Comparison of ENCODE assay signal across 8 cellular contexts in genomic region chr7:47253650-47254080, GRCh38.
DNase-seq lines count a peak whose midpoint lies in the region; ATAC-seq, FAIRE-seq and TF ChIP-seq lines count a peak whose summit lies in the region.

No MANE protein-coding gene starts in this region.

- H3K27ac ChIP-seq in PC-3 (ENCODE audit: low read length) (no peak overlapping the region; the same call in 1 of the 2 replicates), HepG2 (ENCODE audit: extremely low read length, insufficient read depth, low read length) (no peak overlapping the region), stomach smooth muscle (ENCODE audit: low read length) (peak overlapping the region; percentile 67)

- no peak for TF ChIP-seq EP300 in HepG2 (IDR thresholded peaks at IDR 0.05; ENCODE audit: low read depth in 2 of 2, low read length in 2 of 2)
- TF ChIP-seq EP300 in HepG2 (CRISPR knock-in tag; IDR thresholded peaks at IDR 0.05; ENCODE audit: borderline replicate concordance), result no peak

- POLR2A ChIA-PET in PC-3 (lab: Charles Lee; ENCODE audit: unreplicated experiment) (interaction anchor here (0.6 kb wide), 1 partner anchor 833 kb away, joined by 3 read pairs; no protein-coding TSS in a partner anchor), HepG2 (lab: Yijun Ruan, JAX) (no interaction called here)

- peak overlapping the region; percentile 51 for H3K27ac Mint-ChIP-seq in dendritic cell treated with granulocyte-macrophage colony-stimulating factor and Interleukin-4, amounts not matched to agents 40 ng/mL and 50 ng/mL, for 4 days

- H3K4me1 ChIP-seq in PC-3 (ENCODE audit: insufficient read depth, low read length) (peaks cover 13% of the 10 kb centered on the region), HepG2 (ENCODE audit: insufficient read depth, low read length) (peaks cover 15% of the 10 kb centered on the region; the same call in 1 of the 2 replicates), stomach smooth muscle (ENCODE audit: control insufficient read depth, insufficient read depth, low read length) (peaks cover 13% of the 10 kb centered on the region)

- in situ Hi-C loops in HepG2 (cut with HindIII; ENCODE audit: extremely low pct_ligation_motif_present, low pct_unique_long_range_greater_than_20kb), result loop anchor here (25.0 kb wide), 1 partner anchor 859 kb away; no protein-coding TSS in a partner anchor

- H3K79me2 ChIP-seq in PC-3 (ENCODE audit: low read length) (no peaks in the 10 kb centered on the region), HepG2 (ENCODE audit: insufficient read depth, low read length) (no peaks in the 10 kb centered on the region)

- no peak for TF ChIP-seq POLR2A in HepG2 (IDR thresholded peaks at IDR 0.05; ENCODE audit: insufficient read depth in 1 of 2, low read depth in 2 of 2, low read length in 2 of 2)

- intact Hi-C loops in PC-3 (cut with micrococcal nuclease) (loop anchor here (2.0 to 5.0 kb wide), 2 partner anchors 1331 to 1363 kb away; partner anchors contain the start of gene IGFBP3), HepG2 (cut with micrococcal nuclease; ENCODE audit: unreplicated experiment) (no loop called here)
- intact Hi-C loops in dendritic cell treated with granulocyte-macrophage colony-stimulating factor and Interleukin-4, amounts not matched to agents 40 ng/mL and 50 ng/mL, for 4 days (cut with micrococcal nuclease), result loop anchor here (2.0 to 5.0 kb wide), 2 partner anchors 1049 to 1335 kb away; no protein-coding TSS in a partner anchor

- no peaks in the 10 kb centered on the region for H3F3A ChIP-seq in PC-3 (ENCODE audit: low read length, unreplicated experiment)

- H3K27me3 ChIP-seq in PC-3 (ENCODE audit: low read length) (no peaks in the 10 kb centered on the region), HepG2 (ENCODE audit: control insufficient read depth in 1 of 2, insufficient read depth in 2 of 2, low read length in 2 of 2) (peaks cover 0 to 30% of the 10 kb centered on the region in 2 experiments), stomach smooth muscle (ENCODE audit: control insufficient read depth in 1 of 2, insufficient read depth in 2 of 2, low read length in 2 of 2) (no peaks in the 10 kb centered on the region)

- H3K36me3 ChIP-seq in PC-3 (ENCODE audit: low read depth, low read length) (no peaks in the 10 kb centered on the region), HepG2 (replicated peaks in 1 of 2; ENCODE audit: control insufficient read depth in 1 of 2, insufficient read depth in 2 of 2, low read length in 2 of 2) (no peaks in the 10 kb centered on the region), stomach smooth muscle (ENCODE audit: control insufficient read depth in 2 of 2, insufficient read depth in 2 of 2, low read length in 2 of 2) (no peaks in the 10 kb centered on the region)

- peak; percentile 17 for DNase-seq in 8988T
- peak; percentile 41 for DNase-seq in PC-3
- no peak for DNase-seq in HepG2 (ENCODE audit: low spot score)
- no peak for DNase-seq in KG1 (lab: John Stamatoyannopoulos, UW)

- FAIRE-seq in HepG2 (lab: Jason Lieb, UNC), result no peak

- H2AFZ ChIP-seq in PC-3 (ENCODE audit: low read length) (peak overlapping the region; percentile 93), HepG2 (ENCODE audit: low read length) (peak overlapping the region; percentile 33)

- BruUV-seq in PC-3 (replicated peaks; lab: Mats Ljungman, UMichigan) (no TSS peak), HepG2 (replicated peaks; lab: Mats Ljungman, UMichigan) (no TSS peak)

- H3K9me2 ChIP-seq in PC-3 (replicated peaks; ENCODE audit: low read length), result no peaks in the 10 kb centered on the region

- H4K20me1 ChIP-seq in PC-3 (ENCODE audit: low read length) (no peaks in the 10 kb centered on the region), HepG2 (ENCODE audit: insufficient read depth, low read length) (no peaks in the 10 kb centered on the region)

- ATAC-seq in GM18502 (IDR thresholded peaks at IDR 0.05; ENCODE audit: poor library complexity, unreplicated experiment) (peak; percentile 33), HG02943 (IDR thresholded peaks at IDR 0.05; ENCODE audit: low read depth, unreplicated experiment) (peak; percentile 51), PC-3 (peak; percentile 82), HepG2 (peak; percentile 74)

- peaks cover 15% of the 10 kb centered on the region for H3K27me3 Mint-ChIP-seq in dendritic cell treated with granulocyte-macrophage colony-stimulating factor and Interleukin-4, amounts not matched to agents 40 ng/mL and 50 ng/mL, for 4 days

- peak overlapping the region; percentile 53; the same call in 1 of the 2 replicates for H3K9ac ChIP-seq in PC-3 (ENCODE audit: low read length)
- H3K9ac ChIP-seq in HepG2 (ENCODE audit: insufficient read depth, low read depth, low read length), result no peak overlapping the region
- peak overlapping the region; percentile 74 to 76 for H3K9ac ChIP-seq in stomach smooth muscle (ENCODE audit: low read length in 2 of 2)

- H3K4me3 Mint-ChIP-seq in dendritic cell treated with granulocyte-macrophage colony-stimulating factor and Interleukin-4, amounts not matched to agents 40 ng/mL and 50 ng/mL, for 4 days, result peak overlapping the region; percentile 74

- peak overlapping the region; percentile 79 for H3K4me3 ChIP-seq in PC-3 (ENCODE audit: low read length)
- peak overlapping the region; percentile 51 to 73 (median 58) for H3K4me3 ChIP-seq in HepG2 (replicated peaks in 1 of 3; ENCODE audit: insufficient read depth in 1 of 3, low read depth in 2 of 3, low read length in 3 of 3)
- H3K4me3 ChIP-seq in stomach smooth muscle (ENCODE audit: low read length in 2 of 2), result peak overlapping the region; percentile 74 to 75

- peaks cover 21% of the 10 kb centered on the region for H3K4me1 Mint-ChIP-seq in dendritic cell treated with granulocyte-macrophage colony-stimulating factor and Interleukin-4, amounts not matched to agents 40 ng/mL and 50 ng/mL, for 4 days (ENCODE audit: low read depth)

- H3K36me3 Mint-ChIP-seq in dendritic cell treated with granulocyte-macrophage colony-stimulating factor and Interleukin-4, amounts not matched to agents 40 ng/mL and 50 ng/mL, for 4 days (ENCODE audit: low read depth), result no peaks in the 10 kb centered on the region

- CTCF ChIA-PET in PC-3 (lab: Charles Lee) (interaction anchor here (0.6 to 1.7 kb wide), 3 partner anchors 8 to 1384 kb away, joined by 4 read pairs; no protein-coding TSS in a partner anchor), HepG2 (lab: Yijun Ruan, JAX; ENCODE audit: low intra/inter-chr PET ratio, low total read pairs) (no interaction called here)

- 34% methylated on average over 8 of the region's 14 CpGs for WGBS in HepG2 (ENCODE audit: low lambda C conversion rate)

- no peak for TF ChIP-seq RAD21 in HepG2 (CRISPR knock-in tag; IDR thresholded peaks at IDR 0.05)

- TF ChIP-seq CTCF in PC-3 (conservative IDR thresholded peaks at IDR 0.05; ENCODE audit: low read depth, low read length) (no peak), HepG2 (CRISPR knock-in tag; IDR thresholded peaks at IDR 0.05) (no peak)

- H3K9me3 ChIP-seq in PC-3 (ENCODE audit: low read length) (no peaks in the 10 kb centered on the region), HepG2 (ENCODE audit: low read length) (no peaks in the 10 kb centered on the region), stomach smooth muscle (ENCODE audit: control insufficient read depth in 2 of 2, low read length in 2 of 2) (no peaks in the 10 kb centered on the region)

- peak overlapping the region; percentile 97 for H3K4me2 ChIP-seq in PC-3 (ENCODE audit: low read length)
- peak overlapping the region; percentile 93 for H3K4me2 ChIP-seq in HepG2 (ENCODE audit: low read depth, low read length)

- no peaks in the 10 kb centered on the region for H3K9me3 Mint-ChIP-seq in dendritic cell treated with granulocyte-macrophage colony-stimulating factor and Interleukin-4, amounts not matched to agents 40 ng/mL and 50 ng/mL, for 4 days

TF ChIP-seq in HepG2, 621 proteins besides CTCF, POLR2A, EP300 and RAD21 (continues in another document):
- TF ChIP-seq HOXA3 (CRISPR knock-in tag; IDR thresholded peaks at IDR 0.05) (no peak), DPF2 (CRISPR knock-in tag; IDR thresholded peaks at IDR 0.05; ENCODE audit: borderline replicate concordance, low read depth) (no peak), ZNF775 (CRISPR knock-in tag; IDR thresholded peaks at IDR 0.05; ENCODE audit: borderline replicate concordance) (no peak), JUND (CRISPR knock-in tag; IDR thresholded peaks at IDR 0.05) (peak; percentile 31; the same call in 1 of the 2 replicates), ATM (IDR thresholded peaks at IDR 0.05; ENCODE audit: borderline replicate concordance) (no peak), GTF3A (CRISPR knock-in tag; conservative IDR thresholded peaks at IDR 0.05) (no peak), XRCC5 (optimal IDR thresholded peaks at IDR 0.05; ENCODE audit: low read length) (peak; percentile 20), KLF12 (CRISPR knock-in tag; IDR thresholded peaks at IDR 0.05; ENCODE audit: borderline replicate concordance) (no peak), LCORL (IDR thresholded peaks at IDR 0.05) (no peak), LCORL (CRISPR knock-in tag; IDR thresholded peaks at IDR 0.05) (no peak), CSRNP2 (CRISPR knock-in tag; conservative IDR thresholded peaks at IDR 0.05; ENCODE audit: low read depth) (no peak), MAX (IDR thresholded peaks at IDR 0.05) (0 out of 2 replicates have a peak, but pooled peaks have one; percentile 6), ZBTB38 (CRISPR knock-in tag; IDR thresholded peaks at IDR 0.05) (0 out of 2 replicates have a peak, but pooled peaks have one; percentile 44), FOSL2 (CRISPR knock-in tag; IDR thresholded peaks at IDR 0.05) (peak; percentile 76), SALL1 (CRISPR knock-in tag; IDR thresholded peaks at IDR 0.05) (0 out of 2 replicates have a peak, but pooled peaks have one; percentile 33), ZNF557 (CRISPR knock-in tag; IDR thresholded peaks at IDR 0.05) (no peak), SP1 (IDR thresholded peaks at IDR 0.05) (no peak), SP1 (CRISPR knock-in tag; IDR thresholded peaks at IDR 0.05) (no peak)

Comparison
In these comparisons a context has a peak if more than half of its experiments do, and no peak if none do; other contexts are left out.
1. DNase-seq: peak in 8988T (single experiment) and PC-3 (single experiment); none in HepG2 (single experiment) and KG1 (single experiment).
2. Peak in every context shown above with its lines, with median percentiles within 50 percentile points of each other: ATAC-seq and H3K4me3 ChIP-seq.